In the genomic region with DNA sequence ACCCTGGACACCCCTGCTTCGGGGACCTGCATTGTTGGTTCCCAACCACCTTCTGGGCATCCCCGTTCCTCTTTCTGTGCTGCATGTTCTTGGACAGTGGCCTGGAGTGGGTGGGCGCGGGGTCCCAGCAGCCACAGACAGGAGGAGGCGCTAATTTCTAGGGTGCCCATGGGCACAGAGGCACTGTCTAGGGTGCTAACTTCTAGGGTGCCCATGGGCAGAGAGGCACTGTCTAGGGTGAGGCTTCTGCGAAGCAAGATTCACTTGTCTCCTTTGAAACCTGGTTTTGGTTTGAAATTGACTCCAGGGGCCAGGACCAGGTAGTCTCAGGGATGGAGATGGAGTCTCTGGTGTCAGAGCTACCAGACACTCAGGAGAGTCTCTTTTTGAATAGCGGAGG, we compare ENCODE assay signal across 12 cellular contexts. TPM values are rescaled to one million over a fixed set of nuclear protein-coding genes. Genes with fewer than 3 reads are reported as not detected.
A peak's percentile ranks its signal among the peaks of the same experiment; 100 is the strongest.
DNase-seq lines count a peak whose midpoint lies in the region; ATAC-seq, FAIRE-seq and TF ChIP-seq lines count a peak whose summit lies in the region.
"Had no signal": no experiment of that assay in that cellular context is flagged by ENCODE, and none has a peak within 500 bp of the region (broad histone marks: within the 10 kb centered on the region; RNA-seq: fewer than 3 reads in every experiment).

No MANE protein-coding gene starts in this region.

- DNase-seq in HCT116 (ENCODE audit: low read depth, low spot score) (no peak), astrocyte (ENCODE audit: low read depth) (no peak), mucosa of gallbladder (ENCODE audit: low spot score) (no peak), GM10266 (ENCODE audit: extremely low spot score) (no peak), OCI-M2 (lab: John Stamatoyannopoulos, UW; ENCODE audit: unreplicated experiment) (no peak)
- DNase-seq in naive thymus-derived CD8-positive, alpha-beta T cell, result no peak
- DNase-seq in activated CD4-positive, CD25-positive, alpha-beta regulatory T cell treated with anti-CD3 and anti-CD28 coated beads, Interleukin-2, amount 50 U/mL, for 72 hours, result no peak
- DNase-seq: HCEC 1CT, MM.1S had no signal

- peak overlapping the region; percentile 80 for H3K4me3 Mint-ChIP-seq in astrocyte (ENCODE audit: unreplicated experiment)
- peak overlapping the region; percentile 54 to 90 (median 79) for H3K4me3 Mint-ChIP-seq in naive thymus-derived CD8-positive, alpha-beta T cell

- peak; percentile 2; the same call in 1 of the 2 replicates for ATAC-seq in HCT116
- no peak for ATAC-seq in naive thymus-derived CD8-positive, alpha-beta T cell

- peak overlapping the region; percentile 55 for H3K4me3 ChIP-seq in BLaER1
- H3K4me3 ChIP-seq in HCT116 (replicated peaks in 1 of 2; ENCODE audit: low read depth in 1 of 2, low read length in 2 of 2), result peak overlapping the region; percentile 35 to 58
- no peak overlapping the region for H3K4me3 ChIP-seq in astrocyte (ENCODE audit: insufficient read depth, low read depth, low read length)

- H3K9me3 ChIP-seq in BLaER1 (no peaks in the 10 kb centered on the region), HCT116 (ENCODE audit: control insufficient read depth in 1 of 2, insufficient read depth in 1 of 2, low read depth in 1 of 2, low read length in 2 of 2) (no peaks in the 10 kb centered on the region), astrocyte (ENCODE audit: insufficient read depth, low read depth, low read length) (no peaks in the 10 kb centered on the region)

- H3K27ac ChIP-seq in BLaER1 (no peak overlapping the region), HCT116 (ENCODE audit: low read depth, low read length) (peak overlapping the region; percentile 52; the same call in 1 of the 2 replicates), astrocyte (ENCODE audit: low read depth, low read length) (no peak overlapping the region)

- no peaks in the 10 kb centered on the region for H3K9me2 ChIP-seq in HCT116 (ENCODE audit: insufficient read depth)

- H3K27ac Mint-ChIP-seq in astrocyte (ENCODE audit: unreplicated experiment), result peak overlapping the region; percentile 58
- peak overlapping the region in 1 of 10 donors; percentile 2 for H3K27ac Mint-ChIP-seq in naive thymus-derived CD8-positive, alpha-beta T cell

- no TSS peak for BruUV-seq in HCT116 (replicated peaks; lab: Mats Ljungman, UMichigan)

- peaks cover 73% of the 10 kb centered on the region for H4K20me1 ChIP-seq in BLaER1
- H4K20me1 ChIP-seq in HCT116 (ENCODE audit: insufficient read depth), result no peaks in the 10 kb centered on the region
- no peaks in the 10 kb centered on the region for H4K20me1 ChIP-seq in astrocyte (ENCODE audit: insufficient read depth, low read length)

- H3K4me2 ChIP-seq in BLaER1, result peak overlapping the region; percentile 94
- peak overlapping the region; percentile 98 for H3K4me2 ChIP-seq in HCT116 (ENCODE audit: low read length)
- peak overlapping the region; percentile 68 for H3K4me2 ChIP-seq in astrocyte (ENCODE audit: low read length)

- POLR2A ChIA-PET in HCT116 (lab: Charles Lee), result no interaction called here
- POLR2A ChIA-PET in naive thymus-derived CD8-positive, alpha-beta T cell (lab: Charles Lee), result no interaction called here

- peaks cover 6% of the 10 kb centered on the region for H3K36me3 ChIP-seq in BLaER1
- H3K36me3 ChIP-seq in HCT116 (ENCODE audit: control insufficient read depth in 1 of 2, insufficient read depth in 2 of 2, low read length in 2 of 2), result no peaks in the 10 kb centered on the region
- H3K36me3 ChIP-seq in astrocyte (ENCODE audit: insufficient read depth, low read length), result no peaks in the 10 kb centered on the region

- peak in 1 of 3 experiments; percentile 26; a peak in 1 of 6 replicates for TF ChIP-seq CTCF in HCT116 (IDR thresholded peaks at IDR 0.05 in 2 of 3, conservative IDR thresholded peaks at IDR 0.05 in 1 of 3; ENCODE audit: borderline replicate concordance in 1 of 3, insufficient read depth in 1 of 3, low read depth in 2 of 3, low read length in 2 of 3)
- TF ChIP-seq CTCF in astrocyte (IDR thresholded peaks at IDR 0.05; ENCODE audit: insufficient read depth, low read depth, low read length), result no peak
- TF ChIP-seq CTCF in GM10266 (IDR thresholded peaks at IDR 0.05; ENCODE audit: control insufficient read depth, insufficient read depth, low read depth, missing control alignments), result no peak

- H3K9ac ChIP-seq in BLaER1 (no peak overlapping the region), HCT116 (ENCODE audit: low read length) (peak overlapping the region; percentile 61), astrocyte (ENCODE audit: low read length) (no peak overlapping the region)

- intact Hi-C loops in HCT116 (cut with micrococcal nuclease), result no loop called here

- H3K27me3 Mint-ChIP-seq in astrocyte (ENCODE audit: low read depth, unreplicated experiment), result peaks cover 30% of the 10 kb centered on the region
- peaks cover 0 to 19% (median 3%) of the 10 kb centered on the region in 5 donors for H3K27me3 Mint-ChIP-seq in naive thymus-derived CD8-positive, alpha-beta T cell

- H3K4me1 ChIP-seq in BLaER1, result peaks cover 70% of the 10 kb centered on the region
- H3K4me1 ChIP-seq in HCT116 (ENCODE audit: control insufficient read depth in 1 of 2, insufficient read depth in 2 of 2, low read length in 2 of 2), result peaks cover 39 to 53% of the 10 kb centered on the region in 2 experiments
- H3K4me1 ChIP-seq in astrocyte (ENCODE audit: insufficient read depth, low read length), result peaks cover 28% of the 10 kb centered on the region

- no peaks in the 10 kb centered on the region for H3K9me3 Mint-ChIP-seq in astrocyte (ENCODE audit: unreplicated experiment)
- H3K9me3 Mint-ChIP-seq in naive thymus-derived CD8-positive, alpha-beta T cell, result peaks cover 0 to 1% (median 0%) of the 10 kb centered on the region in 9 donors

- RAD21 ChIA-PET in HCT116 (lab: Charles Lee; ENCODE audit: low non-redundant PET in 1 of 2, low total read pairs in 2 of 2, uncharacterized antibody in 2 of 2, unreplicated experiment in 2 of 2), result no interaction called here

- H2AFZ ChIP-seq in HCT116 (ENCODE audit: low read depth, low read length, poor library complexity, severe bottlenecking), result no peak overlapping the region
- no peak overlapping the region for H2AFZ ChIP-seq in astrocyte (ENCODE audit: low read depth, low read length)

- H3K79me2 ChIP-seq in HCT116 (ENCODE audit: insufficient read depth, low read length) (no peaks in the 10 kb centered on the region), astrocyte (ENCODE audit: insufficient read depth, low read length) (no peaks in the 10 kb centered on the region)

- CTCF ChIA-PET in HCT116 (lab: Charles Lee), result no interaction called here

- TF ChIP-seq POLR2A in HCT116 (IDR thresholded peaks at IDR 0.05; ENCODE audit: borderline replicate concordance, extremely low read depth, insufficient read depth, insufficient read length), result no peak

- H3K36me3 Mint-ChIP-seq in astrocyte (ENCODE audit: low read depth, unreplicated experiment), result no peaks in the 10 kb centered on the region
- H3K36me3 Mint-ChIP-seq in naive thymus-derived CD8-positive, alpha-beta T cell, result no peaks in the 10 kb centered on the region

- peaks cover 16% of the 10 kb centered on the region for H3K4me1 Mint-ChIP-seq in astrocyte (ENCODE audit: low read depth, unreplicated experiment)
- H3K4me1 Mint-ChIP-seq in naive thymus-derived CD8-positive, alpha-beta T cell, result peaks cover 10 to 24% (median 16%) of the 10 kb centered on the region in 4 donors

- no peak for TF ChIP-seq RAD21 in HCT116 (IDR thresholded peaks at IDR 0.05; ENCODE audit: low read depth)

- FAIRE-seq in astrocyte (lab: Jason Lieb, UNC), result no peak

- H3K27me3 ChIP-seq in BLaER1, result peaks cover 17% of the 10 kb centered on the region
- no peaks in the 10 kb centered on the region for H3K27me3 ChIP-seq in HCT116 (ENCODE audit: insufficient read depth, low read length)
- H3K27me3 ChIP-seq in astrocyte (ENCODE audit: insufficient read depth, low read length), result peaks cover 26% of the 10 kb centered on the region

TF ChIP-seq in HCT116, 20 proteins besides CTCF, POLR2A, EP300 and RAD21 (continues in another document):
- TF ChIP-seq CBX3 (IDR thresholded peaks at IDR 0.05; ENCODE audit: low read depth), result no peak
- no peak for TF ChIP-seq SIN3A (IDR thresholded peaks at IDR 0.05; ENCODE audit: low read depth)
- TF ChIP-seq, protein P1, sequence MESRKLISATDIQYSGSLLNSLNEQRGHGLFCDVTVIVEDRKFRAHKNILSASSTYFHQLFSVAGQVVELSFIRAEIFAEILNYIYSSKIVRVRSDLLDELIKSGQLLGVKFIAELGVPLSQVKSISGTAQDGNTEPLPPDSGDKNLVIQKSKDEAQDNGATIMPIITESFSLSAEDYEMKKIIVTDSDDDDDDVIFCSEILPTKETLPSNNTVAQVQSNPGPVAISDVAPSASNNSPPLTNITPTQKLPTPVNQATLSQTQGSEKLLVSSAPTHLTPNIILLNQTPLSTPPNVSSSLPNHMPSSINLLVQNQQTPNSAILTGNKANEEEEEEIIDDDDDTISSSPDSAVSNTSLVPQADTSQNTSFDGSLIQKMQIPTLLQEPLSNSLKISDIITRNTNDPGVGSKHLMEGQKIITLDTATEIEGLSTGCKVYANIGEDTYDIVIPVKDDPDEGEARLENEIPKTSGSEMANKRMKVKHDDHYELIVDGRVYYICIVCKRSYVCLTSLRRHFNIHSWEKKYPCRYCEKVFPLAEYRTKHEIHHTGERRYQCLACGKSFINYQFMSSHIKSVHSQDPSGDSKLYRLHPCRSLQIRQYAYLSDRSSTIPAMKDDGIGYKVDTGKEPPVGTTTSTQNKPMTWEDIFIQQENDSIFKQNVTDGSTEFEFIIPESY (IDR thresholded peaks at IDR 0.05; ENCODE audit: extremely low read depth, insufficient replicate concordance, low read length), result no peak
- no peak for TF ChIP-seq JUND (IDR thresholded peaks at IDR 0.05)

RNA-seq across cellular contexts. Expression of gene MEGF6, which starts 0.8 kb away (rescaled TPM):
- total RNA-seq in HCT116 (2021; ENCODE audit: unreplicated experiment) (47.6 TPM), astrocyte (10.9 and 14.8 TPM in 2 replicates), mucosa of gallbladder (43.4 TPM)
- 34.0 and 43.9 TPM in 2 replicates for polyA plus RNA-seq in HCT116 (2012)
- total RNA-seq in naive thymus-derived CD8-positive, alpha-beta T cell, result 100 to 1,000 TPM; 197 to 198 TPM
- polyA plus RNA-seq in naive thymus-derived CD8-positive, alpha-beta T cell, result 1 to 10 TPM; 2.2 to 3.5 (median 2.5) TPM

RNA-seq across cellular contexts. Expression of gene TPRG1L, which starts 12.7 kb away (rescaled TPM):
- total RNA-seq in HCT116 (2021; ENCODE audit: unreplicated experiment) (25.6 TPM), astrocyte (33.7 and 36.0 TPM in 2 replicates), mucosa of gallbladder (96.5 TPM)
- 17.6 and 18.6 TPM in 2 replicates for polyA plus RNA-seq in HCT116 (2012)
- total RNA-seq in naive thymus-derived CD8-positive, alpha-beta T cell, result 10 to 100 TPM; 57.4 to 61.7 TPM
- 10 to 100 TPM; 41.9 to 48.3 (median 42.3) TPM for polyA plus RNA-seq in naive thymus-derived CD8-positive, alpha-beta T cell

RNA-seq across cellular contexts. Expression of gene WRAP73, which starts 37.8 kb away (rescaled TPM):
- total RNA-seq in HCT116 (2021; ENCODE audit: unreplicated experiment) (51.4 TPM), astrocyte (15.5 and 15.6 TPM in 2 replicates), mucosa of gallbladder (21.6 TPM)
- 43.0 and 45.5 TPM in 2 replicates for polyA plus RNA-seq in HCT116 (2012)
- 10 to 100 TPM; 37.4 to 46.8 TPM for total RNA-seq in naive thymus-derived CD8-positive, alpha-beta T cell
- 10 to 100 TPM; 26.3 to 32.1 (median 26.4) TPM for polyA plus RNA-seq in naive thymus-derived CD8-positive, alpha-beta T cell

RNA-seq across cellular contexts. Expression of gene TP73, which starts 40.2 kb away (rescaled TPM):
- total RNA-seq in HCT116 (2021; ENCODE audit: unreplicated experiment), result 19.2 TPM
- polyA plus RNA-seq in HCT116 (2012), result 9.9 and 10.1 TPM in 2 replicates
- 0.18 TPM in 1 of 2 replicates, not detected in the other for total RNA-seq in astrocyte
- total RNA-seq in naive thymus-derived CD8-positive, alpha-beta T cell, result not detected
- under 1 TPM in 2 of 3 donors, not detected in 1; 0.04 to 0.06 TPM for polyA plus RNA-seq in naive thymus-derived CD8-positive, alpha-beta T cell
- 0.17 TPM for total RNA-seq in mucosa of gallbladder
- total RNA-seq: dermis microvascular lymphatic vessel endothelial cell, sciatic nerve had no signal
